ENCODE assay signal across 21 cellular contexts in the genomic region with DNA sequence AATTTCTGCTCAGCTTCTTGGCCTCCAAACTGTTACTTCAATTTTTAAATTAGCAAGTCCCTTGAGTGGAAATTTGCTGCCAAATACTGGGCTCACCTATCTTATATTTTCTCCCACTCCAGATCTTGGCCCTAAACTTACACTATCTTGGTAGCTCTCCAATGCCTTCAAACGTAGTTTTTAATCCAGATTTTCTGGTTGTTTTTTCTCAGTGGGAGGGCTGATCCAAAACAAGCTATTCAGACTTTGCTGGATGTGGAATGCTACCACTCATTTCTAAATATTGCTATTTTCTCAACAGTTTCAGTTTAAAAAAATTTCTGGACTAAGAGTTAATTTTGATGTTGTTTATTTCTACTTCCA.
"Had no signal": no experiment of that assay in that cellular context is flagged by ENCODE, and none has a peak within 500 bp of the region (broad histone marks: within the 10 kb centered on the region; RNA-seq: fewer than 3 reads in every experiment).

No MANE protein-coding gene starts in this region.

- H2AFZ ChIP-seq: hepatocyte had no signal

- H3K9me3 ChIP-seq: pancreas, prostate gland, uterus had no signal

- H3K27me3 ChIP-seq: pancreas, uterus had no signal

- H3K4me3 ChIP-seq: hepatocyte, pancreas, prostate gland, uterus had no signal

- H3K4me1 ChIP-seq: pancreas, prostate gland, uterus had no signal

- H3K36me3 ChIP-seq: pancreas, prostate gland, uterus had no signal

- H3K27ac ChIP-seq: hepatocyte, pancreas, prostate gland, uterus had no signal

- ATAC-seq: activated T-cell treated with anti-CD3 and anti-CD28 coated beads, Interleukin-2, amount 50 U/mL, for 72 hours; esophagus mucosa; naive thymus-derived CD8-positive, alpha-beta T cell; pancreas had no signal

- DNase-seq: activated B cell treated with CpG ODN at 0.5 μM for 24 hours; activated CD4-positive, alpha-beta T cell treated with anti-CD3 and anti-CD28 coated beads, Interleukin-2, amount 50 U/mL, for 4 hours; activated naive CD4-positive, alpha-beta T cell; activated naive CD8-positive, alpha-beta T cell treated with anti-CD3 and anti-CD28 coated beads for 36 hours; activated T-cell treated with anti-CD3 and anti-CD28 coated beads for 4 hours; activated T-cell treated with anti-CD3 and anti-CD28 coated beads, Interleukin-2, amount 50 U/mL, for 72 hours; central memory CD4-positive, alpha-beta T cell; endodermal cell; foreskin fibroblast; left cardiac atrium; naive thymus-derived CD8-positive, alpha-beta T cell; pancreas; stimulated activated CD4-positive, alpha-beta T cell treated with anti-CD3 and anti-CD28 coated beads, Interleukin-15, amount 100 ng/mL, for 24 hours; stimulated activated CD4-positive, alpha-beta T cell treated with anti-CD3 and anti-CD28 coated beads, Interleukin-2, amount 100 ng/mL, for 24 hours; stimulated activated naive CD4-positive, alpha-beta T cell; T-helper 1 cell; trophoblast cell; uterus had no signal

- H3K4me2 ChIP-seq: hepatocyte had no signal
